Comparison of ENCODE assay signal across 9 cellular contexts in genomic region chr13:110683203-110683883, GRCh38. TPM values are rescaled to one million over a fixed set of nuclear protein-coding genes. Genes with fewer than 3 reads are reported as not detected.
DNase-seq lines count a peak whose midpoint lies in the region; ATAC-seq and TF ChIP-seq lines count a peak whose summit lies in the region.
"Had no signal": no experiment of that assay in that cellular context is flagged by ENCODE, and none has a peak within 500 bp of the region (broad histone marks: within the 10 kb centered on the region; RNA-seq: fewer than 3 reads in every experiment).

No MANE protein-coding gene starts in this region.

- no peak overlapping the region for H3K4me3 Mint-ChIP-seq in activated T-helper 1 cell treated with anti-CD3 and anti-CD28 coated beads, Interleukin-12 subunit alpha, Interleukin-12 subunit beta, Interleukin-2, Interleukin-4 antibody, amounts not matched to agents 30 ng/mL and 10 ng/mL and 1 ng/mL, durations not matched to agents 14 hours and 24 hours and 36 hours

- no peak overlapping the region for H3K4me3 ChIP-seq in HEK293 (ENCODE audit: low read depth, low read length)

- H3K36me3 ChIP-seq in HEK293 (ENCODE audit: control insufficient read depth in 2 of 2, insufficient read depth in 1 of 2, low read length in 2 of 2): peaks cover 10 to 79% of the 10 kb centered on the region in 2 experiments; a peak in 2 of 3 replicates

- H3K9me3 Mint-ChIP-seq in activated T-helper 1 cell treated with anti-CD3 and anti-CD28 coated beads, Interleukin-12 subunit alpha, Interleukin-12 subunit beta, Interleukin-2, Interleukin-4 antibody, amounts not matched to agents 30 ng/mL and 10 ng/mL and 1 ng/mL, durations not matched to agents 14 hours and 24 hours and 36 hours: no peaks in the 10 kb centered on the region

- intact Hi-C loops in activated T-helper 1 cell treated with anti-CD3 and anti-CD28 coated beads, Interleukin-12 subunit alpha, Interleukin-12 subunit beta, Interleukin-2, Interleukin-4 antibody, amounts not matched to agents 30 ng/mL and 10 ng/mL and 1 ng/mL, durations not matched to agents 14 hours and 24 hours and 36 hours (cut with micrococcal nuclease): loop anchor here (1.0 to 2.0 kb wide), 3 partner anchors 21 to 136 kb away; no protein-coding TSS in a partner anchor

- peaks cover 35% of the 10 kb centered on the region for H3K36me3 Mint-ChIP-seq in activated T-helper 1 cell treated with anti-CD3 and anti-CD28 coated beads, Interleukin-12 subunit alpha, Interleukin-12 subunit beta, Interleukin-2, Interleukin-4 antibody, amounts not matched to agents 30 ng/mL and 10 ng/mL and 1 ng/mL, durations not matched to agents 14 hours and 24 hours and 36 hours (ENCODE audit: low read depth)

- no peaks in the 10 kb centered on the region for H3K9me3 ChIP-seq in HEK293 (ENCODE audit: control insufficient read depth, insufficient read depth, low read depth, low read length)

- no peak for ATAC-seq in HG02588 (IDR thresholded peaks at IDR 0.05; ENCODE audit: unreplicated experiment)

- no peak overlapping the region for H3K27ac Mint-ChIP-seq in activated T-helper 1 cell treated with anti-CD3 and anti-CD28 coated beads, Interleukin-12 subunit alpha, Interleukin-12 subunit beta, Interleukin-2, Interleukin-4 antibody, amounts not matched to agents 30 ng/mL and 10 ng/mL and 1 ng/mL, durations not matched to agents 14 hours and 24 hours and 36 hours

- no peaks in the 10 kb centered on the region for H3K27me3 Mint-ChIP-seq in activated T-helper 1 cell treated with anti-CD3 and anti-CD28 coated beads, Interleukin-12 subunit alpha, Interleukin-12 subunit beta, Interleukin-2, Interleukin-4 antibody, amounts not matched to agents 30 ng/mL and 10 ng/mL and 1 ng/mL, durations not matched to agents 14 hours and 24 hours and 36 hours (ENCODE audit: insufficient read depth)

- H3K27ac ChIP-seq in C4-2B (no peak overlapping the region), HEK293 (ENCODE audit: extremely low read depth, low read depth, low read length) (no peak overlapping the region)

- no peaks in the 10 kb centered on the region for H3K4me1 Mint-ChIP-seq in activated T-helper 1 cell treated with anti-CD3 and anti-CD28 coated beads, Interleukin-12 subunit alpha, Interleukin-12 subunit beta, Interleukin-2, Interleukin-4 antibody, amounts not matched to agents 30 ng/mL and 10 ng/mL and 1 ng/mL, durations not matched to agents 14 hours and 24 hours and 36 hours (ENCODE audit: low read depth)

- DNase-seq in amniotic epithelial cell (ENCODE audit: low read depth): peak; percentile 50
- peak; percentile 58 to 59 for DNase-seq in lung microvascular endothelial cell (ENCODE audit: low read depth in 2 of 2)
- no peak for DNase-seq in activated T-helper 1 cell treated with anti-CD3 and anti-CD28 coated beads, Interleukin-12 subunit alpha, Interleukin-12 subunit beta, Interleukin-2, Interleukin-4 antibody, amounts not matched to agents 30 ng/mL and 10 ng/mL and 1 ng/mL, durations not matched to agents 14 hours and 24 hours and 36 hours (ENCODE audit: low spot score)
- DNase-seq in C1 segment of cervical spinal cord (lab: John Stamatoyannopoulos, UW): no peak
- no peak for DNase-seq in retina
- DNase-seq: T1000 had no signal

- CTCF ChIA-PET in HEK293 (lab: Yijun Ruan, JAX): interaction anchor here (0.6 to 1.1 kb wide), 5 partner anchors 135 to 232 kb away, joined by 3 to 5 read pairs (median 4); no protein-coding TSS in a partner anchor

- TF ChIP-seq CTCF in C4-2B (conservative IDR thresholded peaks at IDR 0.05) (peak; percentile 68), HEK293 (tag by site-specific recombination; IDR thresholded peaks at IDR 0.05) (no peak)

- POLR2A ChIA-PET in HEK293 (lab: Yijun Ruan, JAX): interaction anchor here (0.5 to 1.6 kb wide), 2 partner anchors 32 to 54 kb away, joined by 3 to 7 read pairs; no protein-coding TSS in a partner anchor

- H3K4me1 ChIP-seq in HEK293 (ENCODE audit: control insufficient read depth, insufficient read depth, low read length): no peaks in the 10 kb centered on the region

TF ChIP-seq in HEK293, 187 proteins besides CTCF, POLR2A, EP300 and RAD21:
- TF ChIP-seq ZNF121 (tag by site-specific recombination; IDR thresholded peaks at IDR 0.05): peak; percentile 83
- peak; percentile 26; the same call in 1 of the 2 replicates for TF ChIP-seq ZNF654 (tag by site-specific recombination; IDR thresholded peaks at IDR 0.05; ENCODE audit: low read depth)
- TF ChIP-seq ZSCAN4 (tag by site-specific recombination; IDR thresholded peaks at IDR 0.05): no peak

RNA-seq across cellular contexts. Expression of gene CARS2, which starts 22.6 kb away (rescaled TPM):
- 34.0 and 51.6 TPM in 2 replicates for total RNA-seq in lung microvascular endothelial cell
- 106 and 110 TPM in 2 replicates for total RNA-seq in activated T-helper 1 cell treated with anti-CD3 and anti-CD28 coated beads, Interleukin-12 subunit alpha, Interleukin-12 subunit beta, Interleukin-2, Interleukin-4 antibody, amounts not matched to agents 30 ng/mL and 10 ng/mL and 1 ng/mL, durations not matched to agents 14 hours and 24 hours and 36 hours

RNA-seq across cellular contexts. Expression of gene ING1, which starts 30.2 kb away (rescaled TPM):
- 8.5 and 13.5 TPM in 2 replicates for total RNA-seq in lung microvascular endothelial cell
- 15.9 and 16.4 TPM in 2 replicates for total RNA-seq in activated T-helper 1 cell treated with anti-CD3 and anti-CD28 coated beads, Interleukin-12 subunit alpha, Interleukin-12 subunit beta, Interleukin-2, Interleukin-4 antibody, amounts not matched to agents 30 ng/mL and 10 ng/mL and 1 ng/mL, durations not matched to agents 14 hours and 24 hours and 36 hours

Comparison
In these comparisons a context has a peak if more than half of its experiments do, and no peak if none do; other contexts are left out.
1. DNase-seq: peak in amniotic epithelial cell (single experiment) and lung microvascular endothelial cell (2 of 2); none in activated T-helper 1 cell treated with anti-CD3 and anti-CD28 coated beads, Interleukin-12 subunit alpha, Interleukin-12 subunit beta, Interleukin-2, Interleukin-4 antibody, amounts not matched to agents 30 ng/mL and 10 ng/mL and 1 ng/mL, durations not matched to agents 14 hours and 24 hours and 36 hours (single experiment), C1 segment of cervical spinal cord (0 of 14) and retina (single experiment).